1 cellular context compared by ENCODE assay signal in the genomic region with DNA sequence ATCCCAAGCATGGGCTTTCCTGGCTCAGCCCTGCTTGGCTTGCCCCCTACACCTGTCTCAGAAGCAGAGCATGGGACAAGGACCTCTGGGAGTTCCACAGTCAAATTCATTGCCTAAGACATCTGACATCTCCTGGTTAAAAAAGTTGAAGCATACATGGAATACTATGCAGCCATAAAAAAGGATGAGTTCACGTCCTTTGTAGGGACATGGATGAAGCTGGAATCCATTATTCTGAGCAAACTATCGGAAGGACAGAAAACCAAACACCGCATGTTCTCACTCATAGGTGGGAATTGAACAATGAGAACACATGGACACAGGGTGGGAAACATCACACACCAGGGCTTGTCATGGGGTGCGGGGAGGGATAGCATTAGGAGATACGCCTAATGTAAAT.
TF ChIP-seq lines count a peak whose summit lies in the region.

No MANE protein-coding gene starts in this region.

TF ChIP-seq in HEK293, 187 proteins besides CTCF, POLR2A, EP300 and RAD21:
- TF ChIP-seq, protein P1, sequence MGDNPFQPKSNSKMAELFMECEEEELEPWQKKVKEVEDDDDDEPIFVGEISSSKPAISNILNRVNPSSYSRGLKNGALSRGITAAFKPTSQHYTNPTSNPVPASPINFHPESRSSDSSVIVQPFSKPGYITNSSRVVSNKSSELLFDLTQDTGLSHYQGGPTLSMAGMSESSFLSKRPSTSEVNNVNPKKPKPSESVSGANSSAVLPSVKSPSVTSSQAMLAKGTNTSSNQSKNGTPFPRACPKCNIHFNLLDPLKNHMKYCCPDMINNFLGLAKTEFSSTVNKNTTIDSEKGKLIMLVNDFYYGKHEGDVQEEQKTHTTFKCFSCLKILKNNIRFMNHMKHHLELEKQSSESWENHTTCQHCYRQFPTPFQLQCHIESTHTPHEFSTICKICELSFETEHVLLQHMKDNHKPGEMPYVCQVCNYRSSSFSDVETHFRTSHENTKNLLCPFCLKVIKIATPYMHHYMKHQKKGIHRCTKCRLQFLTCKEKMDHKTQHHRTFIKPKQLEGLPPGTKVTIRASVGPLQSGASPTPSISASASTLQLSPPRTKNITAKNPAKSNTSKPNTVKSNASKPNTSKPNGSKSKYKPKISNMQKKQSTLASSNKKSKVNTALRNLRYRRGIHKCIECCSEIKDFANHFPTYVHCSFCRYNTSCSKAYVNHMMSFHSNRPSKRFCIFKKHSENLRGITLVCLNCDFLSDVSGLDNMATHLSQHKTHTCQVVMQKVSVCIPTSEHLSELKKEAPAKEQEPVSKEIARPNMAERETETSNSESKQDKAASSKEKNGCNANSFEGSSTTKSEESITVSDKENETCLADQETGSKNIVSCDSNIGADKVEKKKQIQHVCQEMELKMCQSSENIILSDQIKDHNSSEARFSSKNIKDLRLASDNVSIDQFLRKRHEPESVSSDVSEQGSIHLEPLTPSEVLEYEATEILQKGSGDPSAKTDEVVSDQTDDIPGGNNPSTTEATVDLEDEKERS (tag by site-specific recombination; IDR thresholded peaks at IDR 0.05) = 0 out of 2 replicates have a peak, but pooled peaks have one; percentile 75
- peak; percentile 79 for TF ChIP-seq ZNF146 (tag by site-specific recombination; IDR thresholded peaks at IDR 0.05)
